ENCODE assay signal across 21 cellular contexts in the genomic region with DNA sequence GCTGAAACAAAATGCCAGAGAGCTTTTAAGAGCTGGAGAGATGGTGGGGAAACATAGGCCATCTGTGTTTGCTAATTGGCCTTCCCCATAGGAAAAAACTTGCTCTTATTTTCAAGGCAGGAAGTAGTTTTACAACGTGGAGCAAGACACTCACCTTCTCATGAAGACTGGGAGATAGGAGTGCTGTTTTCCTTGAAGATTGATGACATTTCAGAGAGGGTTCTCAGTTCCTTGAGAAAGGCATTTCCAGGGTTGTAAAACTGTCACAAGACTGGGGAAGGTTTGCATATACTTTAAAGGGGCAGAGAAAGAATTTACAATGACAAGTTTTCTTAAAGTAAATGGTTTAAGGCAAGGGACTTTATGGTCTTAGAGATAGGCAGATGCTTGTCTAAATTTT.
A peak's percentile ranks its signal among the peaks of the same experiment; 100 is the strongest.
DNase-seq lines count a peak whose midpoint lies in the region; ATAC-seq, FAIRE-seq and TF ChIP-seq lines count a peak whose summit lies in the region.
"Had no signal": no experiment of that assay in that cellular context is flagged by ENCODE, and none has a peak within 500 bp of the region (broad histone marks: within the 10 kb centered on the region; RNA-seq: fewer than 3 reads in every experiment).

No MANE protein-coding gene starts in this region.

- H3K9me3 Mint-ChIP-seq in neural progenitor cell = peaks cover 3% of the 10 kb centered on the region

- no peak overlapping the region for H3K4me3 Mint-ChIP-seq in neural progenitor cell
- H3K4me3 Mint-ChIP-seq: CD4-positive, alpha-beta T cell; HFFc6 had no signal

- H2BK12ac ChIP-seq in H1 (ENCODE audit: low read depth, low read length) = no peak overlapping the region

- CTCF ChIA-PET in H1 (lab: Charles Lee; ENCODE audit: partially characterized antibody) (no interaction called here), A673 (lab: Charles Lee) (no interaction called here)

- FAIRE-seq in H1 (lab: Jason Lieb, UNC) = no peak
- FAIRE-seq: D721Med, GM12892, GM18507 had no signal

- no peaks in the 10 kb centered on the region for H3K9me3 ChIP-seq in H1 (ENCODE audit: insufficient read depth in 2 of 2, low read depth in 1 of 2, low read length in 1 of 2)
- H3K9me3 ChIP-seq in neural progenitor cell (ENCODE audit: low read depth) = no peaks in the 10 kb centered on the region
- H3K9me3 ChIP-seq in smooth muscle cell (replicated peaks; ENCODE audit: low read depth) = no peaks in the 10 kb centered on the region
- H3K9me3 ChIP-seq in A673 (ENCODE audit: low read depth, low read length, poor library complexity, severe bottlenecking) = peaks cover 6% of the 10 kb centered on the region
- H3K9me3 ChIP-seq: Caco-2 had no signal

- no peaks in the 10 kb centered on the region for H3K27me3 ChIP-seq in H1 (replicated peaks in 1 of 4; ENCODE audit: control insufficient read depth in 3 of 4, extremely low read depth in 1 of 4, insufficient read depth in 3 of 4, low read length in 3 of 4)
- H3K27me3 ChIP-seq in neural progenitor cell = no peaks in the 10 kb centered on the region
- H3K27me3 ChIP-seq in smooth muscle cell (ENCODE audit: low read depth) = no peaks in the 10 kb centered on the region
- no peaks in the 10 kb centered on the region for H3K27me3 ChIP-seq in A673 (replicated peaks; ENCODE audit: insufficient read depth, low read depth, low read length, poor library complexity)

- no peaks in the 10 kb centered on the region for H3K4me1 Mint-ChIP-seq in neural progenitor cell

- POLR2A ChIA-PET in H1 (lab: Charles Lee; ENCODE audit: partially characterized antibody) (no interaction called here), A673 (lab: Charles Lee; ENCODE audit: low non-redundant PET) (no interaction called here)

- H3K4me3 ChIP-seq in H1 (ENCODE audit: extremely low read depth in 1 of 4, insufficient read depth in 2 of 4, low read depth in 3 of 4, low read length in 4 of 4) = no peak overlapping the region
- H3K4me3 ChIP-seq in neural progenitor cell = no peak overlapping the region
- H3K4me3 ChIP-seq in smooth muscle cell = no peak overlapping the region
- no peak overlapping the region for H3K4me3 ChIP-seq in A673 (ENCODE audit: low read depth, low read length, poor library complexity, severe bottlenecking)
- H3K4me3 ChIP-seq: GM23248 had no signal

- H3K36me3 ChIP-seq in H1 (ENCODE audit: control insufficient read depth in 2 of 4, insufficient read depth in 4 of 4, low read length in 3 of 4) (no peaks in the 10 kb centered on the region), neural progenitor cell (no peaks in the 10 kb centered on the region), smooth muscle cell (ENCODE audit: low read depth) (no peaks in the 10 kb centered on the region), A673 (ENCODE audit: insufficient read depth, low read length, poor library complexity, severe bottlenecking) (no peaks in the 10 kb centered on the region)

- H3K23me2 ChIP-seq in H1 (ENCODE audit: low read depth, low read length) = no peaks in the 10 kb centered on the region; the same call in 1 of the 2 replicates

- no peak for ATAC-seq in HG02884 (IDR thresholded peaks at IDR 0.05; ENCODE audit: unreplicated experiment)
- ATAC-seq: HCT116 had no signal

- H3K4ac ChIP-seq in H1 (replicated peaks; ENCODE audit: insufficient read length, low read depth, low read length) = no peak overlapping the region

- no peak for TF ChIP-seq EP300 in H1 (IDR thresholded peaks at IDR 0.05; ENCODE audit: borderline replicate concordance in 1 of 2, low read depth in 2 of 2, low read length in 2 of 2)

- no peak overlapping the region for H2BK5ac ChIP-seq in H1 (ENCODE audit: low read depth, low read length)

- H3K79me1 ChIP-seq in H1 (ENCODE audit: low read depth, low read length) = no peaks in the 10 kb centered on the region

- 35% methylated on average over 1 of the region's 1 CpG; no CpG with 5 or more reads in 1 of the 2 experiments for WGBS in H1 (ENCODE audit: extremely low coverage in 1 of 2, insufficient coverage in 1 of 2, insufficient read length in 1 of 2, insufficient replicate concordance in 2 of 2, low coverage in 1 of 2, low lambda C conversion rate in 2 of 2, missing lambda C conversion rate in 1 of 2), 2 experiments
- 0% methylated on average over 1 of the region's 1 CpG for WGBS in smooth muscle cell (ENCODE audit: low lambda C conversion rate)

- DNase-seq in H1 (ENCODE audit: low read depth in 1 of 2, low spot score in 2 of 2) = no peak
- DNase-seq in left kidney (ENCODE audit: low read depth, low spot score) = peak; percentile 94
- no peak for DNase-seq in neural progenitor cell (ENCODE audit: low spot score)
- DNase-seq in smooth muscle cell (lab: John Stamatoyannopoulos, UW; ENCODE audit: unreplicated experiment) = no peak
- no peak for DNase-seq in A673 (ENCODE audit: low spot score)
- no peak for DNase-seq in activated CD4-positive, alpha-beta T cell treated with anti-CD3 and anti-CD28 coated beads, Interleukin-2, amount 50 U/mL, for 48 hours
- DNase-seq: ACHN; AML-193; Caco-2; CD4-positive, alpha-beta T cell; GDM1; GM23248; H7; HFFc6 had no signal

- H3K27me3 Mint-ChIP-seq in neural progenitor cell (ENCODE audit: insufficient read depth, low read depth) = no peaks in the 10 kb centered on the region
- H3K27me3 Mint-ChIP-seq: CD4-positive, alpha-beta T cell had no signal

- H3F3A ChIP-seq in neural progenitor cell (ENCODE audit: low read depth) (no peaks in the 10 kb centered on the region), smooth muscle cell (ENCODE audit: low read depth) (no peaks in the 10 kb centered on the region)

- no peak overlapping the region for H2BK120ac ChIP-seq in H1 (replicated peaks; ENCODE audit: low read depth, low read length)

- TF ChIP-seq RAD21 in H1 (IDR thresholded peaks at IDR 0.05 in 1 of 2, conservative IDR thresholded peaks at IDR 0.05 in 1 of 2; ENCODE audit: low read depth in 2 of 2, low read length in 2 of 2) = no peak

- H3K79me2 ChIP-seq in H1 (ENCODE audit: control insufficient read depth in 1 of 2, insufficient read depth in 2 of 2, low read length in 2 of 2) = no peaks in the 10 kb centered on the region
- no peaks in the 10 kb centered on the region for H3K79me2 ChIP-seq in neural progenitor cell (ENCODE audit: low read depth)
- H3K79me2 ChIP-seq in smooth muscle cell (ENCODE audit: low read depth) = no peaks in the 10 kb centered on the region

- peaks cover 0 to 3% (median 2%) of the 10 kb centered on the region in 4 experiments; a peak in 2 of 7 replicates for H3K4me1 ChIP-seq in H1 (replicated peaks in 1 of 4; ENCODE audit: control insufficient read depth in 3 of 4, insufficient read depth in 4 of 4, low read length in 3 of 4)
- no peaks in the 10 kb centered on the region for H3K4me1 ChIP-seq in neural progenitor cell
- no peaks in the 10 kb centered on the region for H3K4me1 ChIP-seq in smooth muscle cell (ENCODE audit: low read depth)
- peaks cover 7% of the 10 kb centered on the region for H3K4me1 ChIP-seq in A673 (ENCODE audit: insufficient read depth, low read length, poor library complexity, severe bottlenecking)
- H3K4me1 ChIP-seq: Caco-2 had no signal

- no peak overlapping the region for H3K4me2 ChIP-seq in H1 (ENCODE audit: insufficient read depth in 1 of 2, low read depth in 2 of 2, low read length in 2 of 2)
- no peak overlapping the region for H3K4me2 ChIP-seq in neural progenitor cell
- no peak overlapping the region for H3K4me2 ChIP-seq in smooth muscle cell

- H3K14ac ChIP-seq in H1 (ENCODE audit: insufficient read length) = no peak overlapping the region

- H2AFZ ChIP-seq in H1 (ENCODE audit: low read length) (peak overlapping the region; percentile 85), neural progenitor cell (replicated peaks) (peak overlapping the region; percentile 57), smooth muscle cell (ENCODE audit: low read depth) (peak overlapping the region; percentile 8)
- H2AFZ ChIP-seq: GM23248 had no signal

- H3K56ac ChIP-seq in H1 (replicated peaks; ENCODE audit: insufficient read length, low read depth, low read length) = no peak overlapping the region

- no peak overlapping the region for H2AK5ac ChIP-seq in H1 (ENCODE audit: low read depth, low read length)

- H4K20me1 ChIP-seq in H1 (replicated peaks in 1 of 2; ENCODE audit: control insufficient read depth in 1 of 2, insufficient read depth in 2 of 2, low read length in 2 of 2) = no peaks in the 10 kb centered on the region
- H4K20me1 ChIP-seq in neural progenitor cell (ENCODE audit: low read depth) = no peaks in the 10 kb centered on the region
- H4K20me1 ChIP-seq in smooth muscle cell (ENCODE audit: low read depth) = no peaks in the 10 kb centered on the region

- H3K23ac ChIP-seq in H1 (ENCODE audit: insufficient read length) = no peak overlapping the region

- TF ChIP-seq CTCF in H1 (IDR thresholded peaks at IDR 0.05; ENCODE audit: control extremely low read depth in 1 of 3, insufficient read depth in 1 of 3, low read depth in 1 of 3, low read length in 3 of 3) (no peak), neural progenitor cell (IDR thresholded peaks at IDR 0.05) (no peak), smooth muscle cell (IDR thresholded peaks at IDR 0.05; ENCODE audit: borderline replicate concordance, insufficient read depth, poor library complexity, severe bottlenecking) (no peak), A673 (conservative IDR thresholded peaks at IDR 0.05; ENCODE audit: low read depth, low read length) (no peak)

- no peak overlapping the region for H4K91ac ChIP-seq in H1 (replicated peaks; ENCODE audit: insufficient read length, low read length)

- H2BK20ac ChIP-seq in H1 (ENCODE audit: low read length) = no peak overlapping the region

- H2BK15ac ChIP-seq in H1 (ENCODE audit: low read length) = no peak overlapping the region

- H3K27ac ChIP-seq in H1 (ENCODE audit: low read depth, low read length) (no peak overlapping the region), neural progenitor cell (no peak overlapping the region), smooth muscle cell (ENCODE audit: low read depth) (no peak overlapping the region), A673 (ENCODE audit: low read depth, low read length, poor library complexity, severe bottlenecking) (no peak overlapping the region)
- H3K27ac ChIP-seq: C4-2B, GM23248, HL-60 had no signal

- no peak overlapping the region for H3K18ac ChIP-seq in H1 (ENCODE audit: extremely low read depth, low read length)

- intact Hi-C loops in A673 (cut with micrococcal nuclease; ENCODE audit: unreplicated experiment) = no loop called here

- BruUV-seq in A673 (replicated peaks; lab: Mats Ljungman, UMichigan) = no TSS peak

- no peak overlapping the region for H3K9ac ChIP-seq in H1 (replicated peaks in 1 of 4; ENCODE audit: extremely low read depth in 1 of 4, low read depth in 3 of 4, low read length in 3 of 4)
- H3K9ac ChIP-seq in neural progenitor cell = no peak overlapping the region
- no peak overlapping the region for H3K9ac ChIP-seq in smooth muscle cell (ENCODE audit: low read depth)
- H3K9ac ChIP-seq: GM23248 had no signal

- no peaks in the 10 kb centered on the region for H3K36me3 Mint-ChIP-seq in neural progenitor cell

- no peak overlapping the region for H4K5ac ChIP-seq in H1 (ENCODE audit: insufficient read length, low read depth, low read length)

- H3K27ac Mint-ChIP-seq in neural progenitor cell = no peak overlapping the region
- H3K27ac Mint-ChIP-seq: CD4-positive, alpha-beta T cell; HFFc6 had no signal

- no peak for TF ChIP-seq POLR2A in H1 (IDR thresholded peaks at IDR 0.05; ENCODE audit: control extremely low read depth in 1 of 2, low read depth in 2 of 2, low read length in 2 of 2)

- no peak overlapping the region for H4K8ac ChIP-seq in H1 (ENCODE audit: extremely low read depth, insufficient read depth, low read length)

Comparison
In these comparisons a context has a peak if more than half of its experiments do, and no peak if none do; other contexts are left out.
1. H2AFZ ChIP-seq: peak in every context shown above with its lines; median percentile 85 in H1; 57 in neural progenitor cell; 8 in smooth muscle cell.